In the genomic region with DNA sequence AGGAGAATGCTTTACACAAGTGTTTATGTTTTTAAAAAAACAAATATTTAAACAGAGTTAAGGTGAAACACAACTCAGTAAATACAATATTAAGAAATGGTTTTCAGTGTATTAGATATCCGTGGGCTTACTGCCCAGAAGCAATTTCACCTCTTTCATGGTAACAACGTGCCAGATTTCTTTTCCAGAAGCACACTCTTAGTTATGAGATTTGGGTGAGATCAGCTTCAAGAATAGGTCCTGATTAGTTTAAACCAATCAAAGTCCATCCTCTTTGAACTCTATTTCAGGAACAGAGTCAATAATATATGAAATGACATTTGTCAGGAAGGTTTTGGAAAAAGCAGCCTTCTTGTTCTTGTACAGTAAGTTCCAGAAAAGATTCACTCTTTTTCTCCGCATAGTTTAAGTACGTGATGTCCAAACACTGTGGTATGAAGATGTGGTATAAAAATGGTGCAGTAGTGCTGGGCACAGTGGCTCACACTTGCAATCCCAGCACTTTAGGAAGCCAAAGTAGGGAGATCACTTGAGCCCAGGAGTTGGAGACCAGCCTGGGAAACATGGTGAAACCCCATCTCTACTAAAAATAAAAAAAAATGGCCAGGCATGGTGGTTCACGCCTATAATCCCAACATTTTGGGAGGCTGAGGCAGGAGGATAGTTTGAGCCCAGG, we compare ENCODE assay signal across 20 cellular contexts. TPM values are rescaled to one million over a fixed set of nuclear protein-coding genes. Genes with fewer than 3 reads are reported as not detected.
DNase-seq lines count a peak whose midpoint lies in the region; ATAC-seq and TF ChIP-seq lines count a peak whose summit lies in the region.
"Had no signal": no experiment of that assay in that cellular context is flagged by ENCODE, and none has a peak within 500 bp of the region (broad histone marks: within the 10 kb centered on the region; RNA-seq: fewer than 3 reads in every experiment).

No MANE protein-coding gene starts in this region.

- peaks cover 60% of the 10 kb centered on the region for H3K4me1 ChIP-seq in OCI-LY1 (ENCODE audit: insufficient read depth, low read length, severe bottlenecking)
- H3K4me1 ChIP-seq in naive thymus-derived CD4-positive, alpha-beta T cell (ENCODE audit: control insufficient read depth in 2 of 2, insufficient read depth in 2 of 2, low read length in 2 of 2) = peaks cover 24 to 42% of the 10 kb centered on the region in 2 donors
- peaks cover 7% of the 10 kb centered on the region for H3K4me1 ChIP-seq in hepatocyte (ENCODE audit: insufficient read depth)

- TF ChIP-seq CTCF in C4-2B (conservative IDR thresholded peaks at IDR 0.05) (no peak), OCI-LY1 (IDR thresholded peaks at IDR 0.05; ENCODE audit: low read length) (no peak), fibroblast of mammary gland (conservative IDR thresholded peaks at IDR 0.05; ENCODE audit: control insufficient read depth, insufficient read depth, low read depth, low read length) (no peak), hepatocyte (IDR thresholded peaks at IDR 0.05; ENCODE audit: poor library complexity) (no peak)

- H3K27ac ChIP-seq in C4-2B (peak overlapping the region; percentile 28; the same call in 1 of the 2 replicates), OCI-LY1 (ENCODE audit: low read depth, low read length, poor library complexity, severe bottlenecking) (peak overlapping the region; percentile 75), hepatocyte (no peak overlapping the region)
- H3K27ac ChIP-seq in naive thymus-derived CD4-positive, alpha-beta T cell (ENCODE audit: low read depth, low read length) = no peak overlapping the region
- H3K27ac ChIP-seq: spleen, vagina had no signal

- H3K79me2 ChIP-seq in OCI-LY1 (ENCODE audit: insufficient read depth, low read length) (peaks cover 100% of the 10 kb centered on the region), hepatocyte (peaks cover 98% of the 10 kb centered on the region)

- H2AFZ ChIP-seq in OCI-LY1 (ENCODE audit: low read length) = no peak overlapping the region
- H2AFZ ChIP-seq in hepatocyte = no peak overlapping the region

- H3K4me3 Mint-ChIP-seq in naive thymus-derived CD4-positive, alpha-beta T cell = peak overlapping the region in 5 of 10 donors; percentile 11 to 78 (median 56)
- H3K4me3 Mint-ChIP-seq: activated naive CD8-positive, alpha-beta T cell treated with anti-CD3 and anti-CD28 coated beads, Interleukin-2, amount 50 U/mL, for 24 hours; memory B cell had no signal

- no peaks in the 10 kb centered on the region for H3K27me3 ChIP-seq in OCI-LY1 (ENCODE audit: insufficient read depth, low read length)
- no peaks in the 10 kb centered on the region for H3K27me3 ChIP-seq in naive thymus-derived CD4-positive, alpha-beta T cell (ENCODE audit: control insufficient read depth in 2 of 2, insufficient read depth in 2 of 2, low read length in 2 of 2)
- no peaks in the 10 kb centered on the region for H3K27me3 ChIP-seq in hepatocyte
- H3K27me3 ChIP-seq: Peyer's patch, spleen, vagina had no signal

- no peaks in the 10 kb centered on the region for H4K20me1 ChIP-seq in OCI-LY1 (ENCODE audit: insufficient read depth, low read length)
- H4K20me1 ChIP-seq in hepatocyte (ENCODE audit: insufficient read depth, poor library complexity, severe bottlenecking) = peaks cover 76% of the 10 kb centered on the region

- H3K9me2 ChIP-seq in OCI-LY1 (ENCODE audit: low read depth, low read length) (no peaks in the 10 kb centered on the region), hepatocyte (replicated peaks; ENCODE audit: insufficient read depth) (no peaks in the 10 kb centered on the region)

- peak; percentile 6 for DNase-seq in fibroblast of mammary gland (ENCODE audit: low read depth)
- DNase-seq in naive thymus-derived CD4-positive, alpha-beta T cell = no peak
- no peak for DNase-seq in T-helper 1 cell
- DNase-seq in NCI-H82 treated with DMSO at 0.1 percent for 48 hours (lab: John Stamatoyannopoulos, UW; ENCODE audit: unreplicated experiment) = no peak
- no peak for DNase-seq in hepatocyte (ENCODE audit: low spot score)
- DNase-seq: activated CD4-positive, alpha-beta T cell treated with anti-CD3 and anti-CD28 coated beads for 48 hours; activated effector memory CD4-positive, alpha-beta T cell treated with Interleukin-2 at 50 U/mL for 16 hours; activated naive CD8-positive, alpha-beta T cell treated with anti-CD3 and anti-CD28 coated beads, Interleukin-2, amount 50 U/mL, for 24 hours; islet precursor cell; NCI-H774; spleen; stimulated activated CD4-positive, alpha-beta T cell treated with anti-CD3 and anti-CD28 coated beads, Interleukin-4, amount 100 ng/mL, for 4 hours had no signal

- H3K36me3 ChIP-seq in OCI-LY1 (ENCODE audit: insufficient read depth, low read length) = peaks cover 28% of the 10 kb centered on the region
- H3K36me3 ChIP-seq in naive thymus-derived CD4-positive, alpha-beta T cell (ENCODE audit: control insufficient read depth in 2 of 3, insufficient read depth in 3 of 3, low read length in 3 of 3) = no peaks in the 10 kb centered on the region
- no peaks in the 10 kb centered on the region for H3K36me3 ChIP-seq in hepatocyte (replicated peaks; ENCODE audit: insufficient read depth, low read depth)
- H3K36me3 ChIP-seq: vagina had no signal

- H3K4me3 ChIP-seq in OCI-LY1 (ENCODE audit: low read depth, low read length, poor library complexity, severe bottlenecking) (no peak overlapping the region), fibroblast of mammary gland (ENCODE audit: control insufficient read depth, low read depth, low read length) (no peak overlapping the region), hepatocyte (no peak overlapping the region)
- no peak overlapping the region for H3K4me3 ChIP-seq in naive thymus-derived CD4-positive, alpha-beta T cell (ENCODE audit: low read length)
- H3K4me3 ChIP-seq: K562, Peyer's patch, spleen, vagina had no signal

- POLR2A ChIA-PET in naive thymus-derived CD4-positive, alpha-beta T cell (lab: Charles Lee) = no interaction called here

- no peaks in the 10 kb centered on the region for H3F3A ChIP-seq in OCI-LY1 (ENCODE audit: insufficient read depth, low read length)

- no peak for ATAC-seq in naive thymus-derived CD4-positive, alpha-beta T cell
- no peak for ATAC-seq in GM21619 (IDR thresholded peaks at IDR 0.05; ENCODE audit: unreplicated experiment)
- ATAC-seq: activated naive CD8-positive, alpha-beta T cell treated with anti-CD3 and anti-CD28 coated beads, Interleukin-2, amount 50 U/mL, for 24 hours; esophagus mucosa; K562 had no signal

- peaks cover 0 to 19% (median 18%) of the 10 kb centered on the region in 5 donors for H3K36me3 Mint-ChIP-seq in naive thymus-derived CD4-positive, alpha-beta T cell

- H3K9ac ChIP-seq in OCI-LY1 (ENCODE audit: low read length) = no peak overlapping the region

- 89% methylated on average over 5 of the region's 5 CpGs for WGBS in hepatocyte (ENCODE audit: low lambda C conversion rate, missing lambda C conversion rate)

- intact Hi-C loops in naive thymus-derived CD4-positive, alpha-beta T cell (cut with micrococcal nuclease) = loop anchor here in 1 of 2 donors (2.0 kb wide), 1 partner anchor 15 kb away; the partner anchor contains the start of gene USP34

- CTCF ChIA-PET in naive thymus-derived CD4-positive, alpha-beta T cell (lab: Charles Lee) = no interaction called here

- H3K9me3 ChIP-seq in OCI-LY1 (ENCODE audit: low read length) = no peaks in the 10 kb centered on the region
- no peaks in the 10 kb centered on the region for H3K9me3 ChIP-seq in naive thymus-derived CD4-positive, alpha-beta T cell (ENCODE audit: control insufficient read depth in 2 of 3, low read length in 3 of 3)
- H3K9me3 ChIP-seq in hepatocyte (ENCODE audit: low read depth) = no peaks in the 10 kb centered on the region
- H3K9me3 ChIP-seq: Peyer's patch, spleen, vagina had no signal

- H3K27me3 Mint-ChIP-seq in naive thymus-derived CD4-positive, alpha-beta T cell = no peaks in the 10 kb centered on the region
- H3K27me3 Mint-ChIP-seq: activated naive CD8-positive, alpha-beta T cell treated with anti-CD3 and anti-CD28 coated beads, Interleukin-2, amount 50 U/mL, for 24 hours; memory B cell had no signal

- peak overlapping the region in 8 of 9 donors; percentile 1 to 84 (median 76) for H3K27ac Mint-ChIP-seq in naive thymus-derived CD4-positive, alpha-beta T cell
- H3K27ac Mint-ChIP-seq: activated naive CD8-positive, alpha-beta T cell treated with anti-CD3 and anti-CD28 coated beads, Interleukin-2, amount 50 U/mL, for 24 hours; memory B cell had no signal

- H3K4me1 Mint-ChIP-seq in naive thymus-derived CD4-positive, alpha-beta T cell = peaks cover 38 to 82% (median 67%) of the 10 kb centered on the region in 7 donors

- H3K4me2 ChIP-seq in OCI-LY1 (ENCODE audit: low read length) = no peak overlapping the region
- H3K4me2 ChIP-seq in hepatocyte = no peak overlapping the region

- H3K9me3 Mint-ChIP-seq in naive thymus-derived CD4-positive, alpha-beta T cell = peaks cover 0 to 4% (median 0%) of the 10 kb centered on the region in 11 donors
- H3K9me3 Mint-ChIP-seq: activated naive CD8-positive, alpha-beta T cell treated with anti-CD3 and anti-CD28 coated beads, Interleukin-2, amount 50 U/mL, for 24 hours; memory B cell had no signal

RNA-seq across cellular contexts. Expression of gene USP34, which starts 14.7 kb away (rescaled TPM):
- 100 to 1,000 TPM; 109 to 186 (median 165) TPM for total RNA-seq in naive thymus-derived CD4-positive, alpha-beta T cell
- 10 to 100 TPM; 15.3 to 20.4 TPM for polyA plus RNA-seq in naive thymus-derived CD4-positive, alpha-beta T cell
- 115 and 125 TPM in 2 replicates for total RNA-seq in hepatocyte
- polyA plus RNA-seq in hepatocyte = 36.8 and 46.3 TPM in 2 replicates

Comparison
In these comparisons a context has a peak if more than half of its experiments do, and no peak if none do; other contexts are left out.
1. H3K27ac ChIP-seq: peak in C4-2B (single experiment) and OCI-LY1 (single experiment); none in naive thymus-derived CD4-positive, alpha-beta T cell (single experiment) and hepatocyte (single experiment).